Comparison of ENCODE assay signal across 16 cellular contexts in genomic region chr20:50455656-50456451, GRCh38. TPM values are rescaled to one million over a fixed set of nuclear protein-coding genes. Genes with fewer than 3 reads are reported as not detected.
DNase-seq lines count a peak whose midpoint lies in the region; ATAC-seq, FAIRE-seq and TF ChIP-seq lines count a peak whose summit lies in the region.
"Had no signal": no experiment of that assay in that cellular context is flagged by ENCODE, and none has a peak within 500 bp of the region (broad histone marks: within the 10 kb centered on the region; RNA-seq: fewer than 3 reads in every experiment).

No MANE protein-coding gene starts in this region.

- peak overlapping the region; percentile 47 for H3K27ac Mint-ChIP-seq in mesothelial cell of epicardium
- H3K27ac Mint-ChIP-seq: activated naive CD4-positive, alpha-beta T cell treated with anti-CD3 and anti-CD28 coated beads for 36 hours had no signal

- H3K4me3 Mint-ChIP-seq in mesothelial cell of epicardium = no peak overlapping the region
- H3K4me3 Mint-ChIP-seq: activated naive CD4-positive, alpha-beta T cell treated with anti-CD3 and anti-CD28 coated beads for 36 hours; central memory CD8-positive, alpha-beta T cell; neural progenitor cell had no signal

- H3K27ac ChIP-seq in A549 = peak overlapping the region; percentile 91 to 94; a peak in 5 of 6 replicates
- H3K27ac ChIP-seq: neural progenitor cell had no signal

- CTCF ChIA-PET in A549 (lab: Yijun Ruan, JAX) = interaction anchor here (0.7 to 8.1 kb wide), 11 partner anchors 8 to 271 kb away, joined by 3 to 49 read pairs (median 4); partner anchors contain the start of gene CEBPB

- H3K9me3 ChIP-seq in A549 = no peaks in the 10 kb centered on the region
- H3K9me3 ChIP-seq: HAP-1 had no signal

- WGBS in A549 (ENCODE audit: missing lambda C conversion rate) = 78% methylated on average over 19 of the region's 19 CpGs

- no peak for DNase-seq in A549 (ENCODE audit: low read depth in 1 of 2, low spot score in 1 of 2)
- peak; percentile 71 for DNase-seq in MV-4-11 (lab: John Stamatoyannopoulos, UW)
- peak; percentile 26 to 50 for DNase-seq in erythroblast (lab: John Stamatoyannopoulos, UW)
- no peak for DNase-seq in mesothelial cell of epicardium (ENCODE audit: low spot score in 2 of 2, unreplicated experiment in 2 of 2)
- no peak for DNase-seq in activated CD4-positive, alpha-beta T cell treated with anti-CD3 and anti-CD28 coated beads for 4 hours
- no peak for DNase-seq in activated CD8-positive, alpha-beta memory T cell treated with anti-CD3 and anti-CD28 coated beads, Interleukin-2, amount 50 U/mL, for 48 hours
- DNase-seq: DMS53, NCI-H1930, NCI-H69 had no signal

- ATAC-seq in A549 = no peak
- ATAC-seq in GM18873 (IDR thresholded peaks at IDR 0.05; ENCODE audit: low FRiP score, unreplicated experiment) = no peak
- ATAC-seq in GM21717 (IDR thresholded peaks at IDR 0.05; ENCODE audit: unreplicated experiment) = no peak

- H3K4me3 ChIP-seq in A549 = no peak overlapping the region
- H3K4me3 ChIP-seq: HAP-1, neural progenitor cell, skin epidermis had no signal

- H3K4me2 ChIP-seq in A549 = no peak overlapping the region
- H3K4me2 ChIP-seq: neural progenitor cell had no signal

- POLR2A ChIA-PET in A549 (lab: Yijun Ruan, JAX) = no interaction called here

- H3K4me1 ChIP-seq in A549 = peaks cover 46% of the 10 kb centered on the region
- H3K4me1 ChIP-seq: HAP-1, neural progenitor cell had no signal

- H3K36me3 Mint-ChIP-seq in mesothelial cell of epicardium = no peaks in the 10 kb centered on the region
- H3K36me3 Mint-ChIP-seq: neural progenitor cell had no signal

- H3K9me3 Mint-ChIP-seq in mesothelial cell of epicardium = no peaks in the 10 kb centered on the region
- H3K9me3 Mint-ChIP-seq: activated naive CD4-positive, alpha-beta T cell treated with anti-CD3 and anti-CD28 coated beads for 36 hours; central memory CD8-positive, alpha-beta T cell; neural progenitor cell had no signal

- TF ChIP-seq POLR2A in A549 (IDR thresholded peaks at IDR 0.05; ENCODE audit: low read length) (no peak), erythroblast (IDR thresholded peaks at IDR 0.05; ENCODE audit: low read length) (no peak)

- no peaks in the 10 kb centered on the region for H3K27me3 Mint-ChIP-seq in mesothelial cell of epicardium (ENCODE audit: low read depth)

- FAIRE-seq in A549 (lab: Jason Lieb, UNC) = no peak

- peaks cover 15% of the 10 kb centered on the region for H3K4me1 Mint-ChIP-seq in mesothelial cell of epicardium

- TF ChIP-seq CTCF in A549 (IDR thresholded peaks at IDR 0.05) = no peak
- no peak for TF ChIP-seq CTCF in mesothelial cell of epicardium (IDR thresholded peaks at IDR 0.05; ENCODE audit: unreplicated experiment)

- no peak for TF ChIP-seq EP300 in A549 (IDR thresholded peaks at IDR 0.05)

- TF ChIP-seq RAD21 in A549 (conservative IDR thresholded peaks at IDR 0.05 in 1 of 2, IDR thresholded peaks at IDR 0.05 in 1 of 2) = no peak

TF ChIP-seq in A549, 52 proteins besides CTCF, POLR2A, EP300 and RAD21:
- no peak for TF ChIP-seq HEYL (CRISPR knock-in tag; IDR thresholded peaks at IDR 0.05)
- TF ChIP-seq HOXA7 (CRISPR knock-in tag; IDR thresholded peaks at IDR 0.05) = no peak
- TF ChIP-seq ESRRA (IDR thresholded peaks at IDR 0.05; ENCODE audit: borderline replicate concordance, low read length) = no peak
- TF ChIP-seq NR3C1 (IDR thresholded peaks at IDR 0.05) = no peak
- TF ChIP-seq RARB (CRISPR knock-in tag; IDR thresholded peaks at IDR 0.05) = no peak
- no peak for TF ChIP-seq KDM1A (IDR thresholded peaks at IDR 0.05; ENCODE audit: low read depth)
- no peak for TF ChIP-seq BHLHE40 (IDR thresholded peaks at IDR 0.05; ENCODE audit: low read depth, low read length)
- no peak for TF ChIP-seq CEBPB (IDR thresholded peaks at IDR 0.05)
- no peak for TF ChIP-seq HMGXB4 (CRISPR knock-in tag; IDR thresholded peaks at IDR 0.05; ENCODE audit: borderline replicate concordance)
- no peak for TF ChIP-seq HOXB13 (CRISPR knock-in tag; IDR thresholded peaks at IDR 0.05; ENCODE audit: low read depth)
- no peak for TF ChIP-seq EHF (CRISPR knock-in tag; IDR thresholded peaks at IDR 0.05)
- no peak for TF ChIP-seq RCOR1 (IDR thresholded peaks at IDR 0.05; ENCODE audit: low read depth, low read length)

RNA-seq across cellular contexts. Expression of gene PTPN1, which starts 54.3 kb away (rescaled TPM):
- polyA plus RNA-seq in A549 (2011; rRNA removed) (21.8 and 23.2 TPM in 2 replicates), A549 (2017; fragmentation: RNase III; extraction: RNeasy Plus Mini Kit Qiagen cat#74134 plus additional on column Dnase treatment) (24.3 to 26.7 TPM (median 25.6 TPM) in 3 replicates)
- polyA plus RNA-seq in A549 (2012; cell fraction: cytosol; rRNA removed) = 17.7 and 21.9 TPM in 2 replicates
- polyA plus RNA-seq in A549 (2012; cell fraction: nucleus; rRNA removed) = 22.1 and 27.5 TPM in 2 replicates
- polyA minus RNA-seq in A549 (2011; rRNA and poly(A)+ RNA removed) = 15.7 and 16.0 TPM in 2 replicates
- 26.2 to 27.7 TPM (median 27.3 TPM) in 3 replicates for total RNA-seq in mesothelial cell of epicardium

Comparison
In these comparisons a context has a peak if more than half of its experiments do, and no peak if none do; other contexts are left out.
1. DNase-seq: peak in MV-4-11 (single experiment) and erythroblast (2 of 2); none in A549 (0 of 2), mesothelial cell of epicardium (0 of 2), activated CD4-positive, alpha-beta T cell treated with anti-CD3 and anti-CD28 coated beads for 4 hours (0 of 2) and activated CD8-positive, alpha-beta memory T cell treated with anti-CD3 and anti-CD28 coated beads, Interleukin-2, amount 50 U/mL, for 48 hours (single experiment).